In genomic region chr4:184805462-184806245, GRCh38 we compare ENCODE assay signal across 8 cellular contexts. TPM values are rescaled to one million over a fixed set of nuclear protein-coding genes. Genes with fewer than 3 reads are reported as not detected.
A peak's percentile ranks its signal among the peaks of the same experiment; 100 is the strongest.
DNase-seq lines count a peak whose midpoint lies in the region; ATAC-seq and TF ChIP-seq lines count a peak whose summit lies in the region.

No MANE protein-coding gene starts in this region.

- no TSS peak for BruUV-seq in OCI-LY7 (replicated peaks; lab: Mats Ljungman, UMichigan)

- peak overlapping the region; percentile 2; the same call in 1 of the 2 replicates for H3K4me2 ChIP-seq in OCI-LY7 (ENCODE audit: low read length)

- no peak overlapping the region for H3K27ac Mint-ChIP-seq in activated T-helper 2 cell treated with anti-CD3 and anti-CD28 coated beads, Interferon-gamma antibody, Interleukin-2, Interleukin-4, amounts not matched to agents 10 μg/mL and 5 μg/mL and 100 μg/mL, durations not matched to agents 14 hours and 24 hours and 36 hours

- intact Hi-C loops in OCI-LY7 (cut with micrococcal nuclease; ENCODE audit: unreplicated experiment) (no loop called here), Right ventricle myocardium superior (cut with DNase I) (no loop called here), spleen (cut with DNase I; ENCODE audit: low total_unique reads) (no loop called here)
- intact Hi-C loops in activated T-helper 2 cell treated with anti-CD3 and anti-CD28 coated beads, Interferon-gamma antibody, Interleukin-2, Interleukin-4, amounts not matched to agents 10 μg/mL and 5 μg/mL and 100 μg/mL, durations not matched to agents 14 hours and 24 hours and 36 hours (cut with micrococcal nuclease), result no loop called here

- peaks cover 30% of the 10 kb centered on the region for H3K4me1 Mint-ChIP-seq in activated T-helper 2 cell treated with anti-CD3 and anti-CD28 coated beads, Interferon-gamma antibody, Interleukin-2, Interleukin-4, amounts not matched to agents 10 μg/mL and 5 μg/mL and 100 μg/mL, durations not matched to agents 14 hours and 24 hours and 36 hours (ENCODE audit: low read depth)

- peak; percentile 39 for DNase-seq in GM12865 (ENCODE audit: low read depth)
- DNase-seq in OCI-LY7 (ENCODE audit: low spot score), result no peak
- DNase-seq in Right ventricle myocardium superior, result peak; percentile 89
- peak; percentile 86 for DNase-seq in spleen
- no peak for DNase-seq in stimulated activated CD4-positive, alpha-beta T cell treated with anti-CD3 and anti-CD28 coated beads, Interleukin-4, amount 100 ng/mL, for 24 hours
- no peak for DNase-seq in SKM-1 (lab: John Stamatoyannopoulos, UW; ENCODE audit: unreplicated experiment)
- DNase-seq in activated T-helper 2 cell treated with anti-CD3 and anti-CD28 coated beads, Interferon-gamma antibody, Interleukin-2, Interleukin-4, amounts not matched to agents 10 μg/mL and 5 μg/mL and 100 μg/mL, durations not matched to agents 14 hours and 24 hours and 36 hours (ENCODE audit: low spot score), result no peak

- no peak for TF ChIP-seq CTCF in GM12865 (IDR thresholded peaks at IDR 0.05; ENCODE audit: insufficient read depth, low read depth, low read length, missing control alignments)
- TF ChIP-seq CTCF in OCI-LY7 (conservative IDR thresholded peaks at IDR 0.05; ENCODE audit: low read length), result no peak
- no peak for TF ChIP-seq CTCF in spleen (IDR thresholded peaks at IDR 0.05 in 8 of 11, conservative IDR thresholded peaks at IDR 0.05 in 3 of 11)

- peaks cover 3% of the 10 kb centered on the region; the same call in 1 of the 2 replicates for H3K36me3 ChIP-seq in OCI-LY7 (ENCODE audit: insufficient read depth, low read length)
- H3K36me3 ChIP-seq in spleen, result peaks cover 0 to 29% (median 10%) of the 10 kb centered on the region in 6 donors

- ATAC-seq in HG02588 (IDR thresholded peaks at IDR 0.05; ENCODE audit: unreplicated experiment) (peak; percentile 83), Right ventricle myocardium superior (ENCODE audit: poor library complexity) (peak; percentile 86)

- no peaks in the 10 kb centered on the region for H3K27me3 Mint-ChIP-seq in activated T-helper 2 cell treated with anti-CD3 and anti-CD28 coated beads, Interferon-gamma antibody, Interleukin-2, Interleukin-4, amounts not matched to agents 10 μg/mL and 5 μg/mL and 100 μg/mL, durations not matched to agents 14 hours and 24 hours and 36 hours (ENCODE audit: low read depth)

- H3K27me3 ChIP-seq in spleen (replicated peaks in 1 of 7), result no peaks in the 10 kb centered on the region

- H4K20me1 ChIP-seq in OCI-LY7 (ENCODE audit: insufficient read depth, low read length), result 0 out of 2 replicates have a peak, but pooled peaks cover 4% of the 10 kb centered on the region

- no peaks in the 10 kb centered on the region for H3K9me2 ChIP-seq in OCI-LY7 (ENCODE audit: insufficient read depth, low read length)

- peaks cover 15% of the 10 kb centered on the region for H3K4me1 ChIP-seq in OCI-LY7 (ENCODE audit: insufficient read depth, low read length, poor library complexity, severe bottlenecking)
- H3K4me1 ChIP-seq in spleen, result peaks cover 8 to 71% (median 35%) of the 10 kb centered on the region in 6 donors

- POLR2A ChIA-PET in OCI-LY7 (lab: Charles Lee), result interaction anchor here (1.3 kb wide), 1 partner anchor 195 kb away, joined by 3 read pairs; no protein-coding TSS in a partner anchor

- no peak for TF ChIP-seq POLR2A in spleen (IDR thresholded peaks at IDR 0.05)

- H3K4me3 ChIP-seq in GM12865 (ENCODE audit: low read depth, low read length) (no peak overlapping the region), OCI-LY7 (ENCODE audit: low read depth, low read length, poor library complexity, severe bottlenecking) (no peak overlapping the region), spleen (no peak overlapping the region)

- H3K27ac ChIP-seq in OCI-LY7 (ENCODE audit: low read depth, low read length, poor library complexity, severe bottlenecking) (no peak overlapping the region), spleen (peak overlapping the region in 3 of 8 donors; percentile 29 to 45 (median 41))

- H3K36me3 Mint-ChIP-seq in activated T-helper 2 cell treated with anti-CD3 and anti-CD28 coated beads, Interferon-gamma antibody, Interleukin-2, Interleukin-4, amounts not matched to agents 10 μg/mL and 5 μg/mL and 100 μg/mL, durations not matched to agents 14 hours and 24 hours and 36 hours (ENCODE audit: low read depth), result peaks cover 9% of the 10 kb centered on the region

- H3K9me3 ChIP-seq in OCI-LY7 (ENCODE audit: low read length) (no peaks in the 10 kb centered on the region), spleen (no peaks in the 10 kb centered on the region)

- H2AFZ ChIP-seq in OCI-LY7 (ENCODE audit: low read length), result no peak overlapping the region

- CTCF ChIA-PET in OCI-LY7 (lab: Charles Lee; ENCODE audit: unreplicated experiment), result interaction anchor here (1.2 kb wide), 1 partner anchor 9 kb away, joined by 4 read pairs; no protein-coding TSS in a partner anchor

- H3K9me3 Mint-ChIP-seq in activated T-helper 2 cell treated with anti-CD3 and anti-CD28 coated beads, Interferon-gamma antibody, Interleukin-2, Interleukin-4, amounts not matched to agents 10 μg/mL and 5 μg/mL and 100 μg/mL, durations not matched to agents 14 hours and 24 hours and 36 hours, result no peaks in the 10 kb centered on the region

- WGBS in spleen, 5 donors, result 71 to 83% (median 76%) methylated on average over 12 of the region's 12 CpGs

- H3K79me2 ChIP-seq in OCI-LY7 (ENCODE audit: insufficient read depth, low read depth, low read length), result peaks cover 36% of the 10 kb centered on the region; the same call in 1 of the 2 replicates

- no peak overlapping the region for H3K4me3 Mint-ChIP-seq in activated T-helper 2 cell treated with anti-CD3 and anti-CD28 coated beads, Interferon-gamma antibody, Interleukin-2, Interleukin-4, amounts not matched to agents 10 μg/mL and 5 μg/mL and 100 μg/mL, durations not matched to agents 14 hours and 24 hours and 36 hours (ENCODE audit: low read depth)

RNA-seq across cellular contexts. Expression of gene ACSL1, which starts 20.1 kb away (rescaled TPM):
- total RNA-seq in OCI-LY7 (2014; rRNA removed; shearing (Covaris generic)), result 20.8 and 24.3 TPM in 2 replicates
- 32.0 and 32.9 TPM in 2 replicates for total RNA-seq in OCI-LY7 (2022)
- 495 TPM for total RNA-seq in Right ventricle myocardium superior
- total RNA-seq in spleen, result 100 to 1,000 TPM in 6 of 7 donors, 10 to 100 TPM in 1; 79.9 to 333 (median 142) TPM
- polyA plus RNA-seq in spleen, result 10 to 100 TPM; 17.6 to 30.3 (median 22.3) TPM
- 42.7 and 43.0 TPM in 2 replicates for total RNA-seq in activated T-helper 2 cell treated with anti-CD3 and anti-CD28 coated beads, Interferon-gamma antibody, Interleukin-2, Interleukin-4, amounts not matched to agents 10 μg/mL and 5 μg/mL and 100 μg/mL, durations not matched to agents 14 hours and 24 hours and 36 hours

Comparison
In these comparisons a context has a peak if more than half of its experiments do, and no peak if none do; other contexts are left out.
1. DNase-seq: peak in GM12865 (single experiment), Right ventricle myocardium superior (single experiment) and spleen (single experiment); none in OCI-LY7 (single experiment), stimulated activated CD4-positive, alpha-beta T cell treated with anti-CD3 and anti-CD28 coated beads, Interleukin-4, amount 100 ng/mL, for 24 hours (single experiment), SKM-1 (single experiment) and activated T-helper 2 cell treated with anti-CD3 and anti-CD28 coated beads, Interferon-gamma antibody, Interleukin-2, Interleukin-4, amounts not matched to agents 10 μg/mL and 5 μg/mL and 100 μg/mL, durations not matched to agents 14 hours and 24 hours and 36 hours (single experiment).